ENCODE assay signal across 2 cellular contexts in the genomic region with DNA sequence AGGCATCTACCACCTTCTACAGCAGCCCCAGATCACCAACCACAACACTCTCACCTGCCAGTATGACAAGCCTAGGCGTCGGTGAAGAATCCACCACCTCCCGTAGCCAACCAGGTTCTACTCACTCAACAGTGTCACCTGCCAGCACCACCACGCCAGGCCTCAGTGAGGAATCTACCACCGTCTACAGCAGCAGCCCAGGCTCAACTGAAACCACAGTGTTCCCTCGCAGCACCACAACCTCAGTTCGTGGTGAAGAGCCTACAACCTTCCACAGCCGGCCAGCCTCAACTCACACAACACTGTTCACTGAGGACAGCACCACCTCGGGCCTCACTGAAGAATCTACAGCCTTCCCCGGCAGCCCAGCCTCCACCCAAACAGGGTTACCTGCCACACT. TPM values are rescaled to one million over a fixed set of nuclear protein-coding genes. Genes with fewer than 3 reads are reported as not detected.
"Had no signal": no experiment of that assay in that cellular context is flagged by ENCODE, and none has a peak within 500 bp of the region (broad histone marks: within the 10 kb centered on the region; RNA-seq: fewer than 3 reads in every experiment).

No MANE protein-coding gene starts in this region.

RNA-seq across cellular contexts. Expression of gene MUC17, which starts 21.4 kb away (rescaled TPM):
- total RNA-seq: G401, GM12878 had no signal

RNA-seq across cellular contexts. Expression of gene MUC12, which starts 29.2 kb away (rescaled TPM):
- total RNA-seq: G401 had no signal

RNA-seq across cellular contexts. Expression of gene MUC3A, which starts 49.2 kb away (rescaled TPM):
- total RNA-seq: G401 had no signal
